In genomic region chr11:64752106-64752970, GRCh38 we compare ENCODE assay signal across 18 cellular contexts. TPM values are rescaled to one million over a fixed set of nuclear protein-coding genes. Genes with fewer than 3 reads are reported as not detected.
DNase-seq lines count a peak whose midpoint lies in the region; ATAC-seq and TF ChIP-seq lines count a peak whose summit lies in the region.
"Had no signal": no experiment of that assay in that cellular context is flagged by ENCODE, and none has a peak within 500 bp of the region (broad histone marks: within the 10 kb centered on the region; RNA-seq: fewer than 3 reads in every experiment).

No MANE protein-coding gene starts in this region.

- no peak for TF ChIP-seq CTCF in HEK293 (tag by site-specific recombination; IDR thresholded peaks at IDR 0.05)
- no peak for TF ChIP-seq CTCF in GM10248 (IDR thresholded peaks at IDR 0.05; ENCODE audit: control extremely low read depth, extremely low read depth, low read depth, missing control alignments)

- H3K4me1 ChIP-seq in BLaER1: peaks cover 60% of the 10 kb centered on the region
- no peaks in the 10 kb centered on the region for H3K4me1 ChIP-seq in HEK293 (ENCODE audit: control insufficient read depth, insufficient read depth, low read length)
- H3K4me1 ChIP-seq: breast epithelium, suprapubic skin had no signal

- CTCF ChIA-PET in HEK293 (lab: Yijun Ruan, JAX): interaction anchor here (0.6 to 1.7 kb wide), 4 partner anchors 9 to 263 kb away, joined by 4 to 15 read pairs (median 4); partner anchors contain the start of gene RASGRP2
- CTCF ChIA-PET in GM10248 (lab: Yijun Ruan, JAX): interaction anchor here (0.9 to 1.5 kb wide), 4 partner anchors 8 to 30 kb away, joined by 3 to 4 read pairs (median 3); partner anchors contain the start of genes NRXN2 and RASGRP2

- H3K36me3 ChIP-seq in BLaER1 (peaks cover 13% of the 10 kb centered on the region; the same call in 1 of the 2 replicates), HEK293 (ENCODE audit: control insufficient read depth in 2 of 2, insufficient read depth in 1 of 2, low read length in 2 of 2) (peaks cover 0 to 3% of the 10 kb centered on the region in 2 experiments; a peak in 1 of 3 replicates)
- H3K36me3 ChIP-seq: breast epithelium, suprapubic skin had no signal

- ATAC-seq in HG03097 (IDR thresholded peaks at IDR 0.05; ENCODE audit: low FRiP score, unreplicated experiment): no peak

- H4K20me1 ChIP-seq in BLaER1: no peaks in the 10 kb centered on the region

- H3K4me3 ChIP-seq in BLaER1: no peak overlapping the region
- no peak overlapping the region for H3K4me3 ChIP-seq in HEK293 (ENCODE audit: low read depth, low read length)
- H3K4me3 ChIP-seq: breast epithelium, hepatocyte, suprapubic skin had no signal

- no peaks in the 10 kb centered on the region for H3K27me3 ChIP-seq in BLaER1
- H3K27me3 ChIP-seq: breast epithelium, hepatocyte, neutrophil, suprapubic skin had no signal

- H3K9ac ChIP-seq in BLaER1: no peak overlapping the region

- DNase-seq in SK-N-DZ (ENCODE audit: low spot score): peak; percentile 67
- peak; percentile 24 for DNase-seq in myocyte (ENCODE audit: low read depth)
- DNase-seq in DMS153 treated with DMSO at 0.1 percent for 48 hours (lab: John Stamatoyannopoulos, UW; ENCODE audit: unreplicated experiment): no peak
- no peak for DNase-seq in GF-D8 (lab: John Stamatoyannopoulos, UW)
- no peak for DNase-seq in GM10248 (ENCODE audit: extremely low spot score)
- DNase-seq: activated CD4-positive, CD25-positive, alpha-beta regulatory T cell treated with anti-CD3 and anti-CD28 coated beads, Interleukin-2, amount 50 U/mL, for 72 hours; DMS79; HFFc6; stimulated activated CD4-positive, alpha-beta T cell treated with anti-CD3 and anti-CD28 coated beads, Interleukin-2, amount 100 ng/mL, for 48 hours had no signal

- H3K4me2 ChIP-seq in BLaER1: peak overlapping the region; percentile 36
- H3K4me2 ChIP-seq: hepatocyte had no signal

- no peaks in the 10 kb centered on the region for H3K9me3 ChIP-seq in BLaER1
- H3K9me3 ChIP-seq in HEK293 (ENCODE audit: control insufficient read depth, insufficient read depth, low read depth, low read length): no peaks in the 10 kb centered on the region
- H3K9me3 ChIP-seq: breast epithelium, neutrophil, suprapubic skin had no signal

- POLR2A ChIA-PET in HEK293 (lab: Yijun Ruan, JAX): interaction anchor here (0.6 to 0.7 kb wide), 2 partner anchors 26 to 581 kb away, joined by 3 read pairs; partner anchors contain the start of genes DPF2 and SF1
- POLR2A ChIA-PET in GM10248 (lab: Yijun Ruan, JAX): no interaction called here

- peak overlapping the region; percentile 26; the same call in 1 of the 2 replicates for H3K27ac ChIP-seq in BLaER1
- H3K27ac ChIP-seq in HEK293 (ENCODE audit: extremely low read depth, low read depth, low read length): no peak overlapping the region
- H3K27ac ChIP-seq: breast epithelium, hepatocyte, neutrophil, suprapubic skin had no signal

TF ChIP-seq in HEK293, 187 proteins besides CTCF, POLR2A, EP300 and RAD21:
- no peak for TF ChIP-seq PRDM10 (tag by site-specific recombination; IDR thresholded peaks at IDR 0.05)
- no peak for TF ChIP-seq PRDM2 (tag by site-specific recombination; IDR thresholded peaks at IDR 0.05; ENCODE audit: borderline replicate concordance)
- TF ChIP-seq ZBTB17 (tag by site-specific recombination; IDR thresholded peaks at IDR 0.05): peak; percentile 65; the same call in 1 of the 2 replicates
- TF ChIP-seq ZNF830 (tag by site-specific recombination; IDR thresholded peaks at IDR 0.05; ENCODE audit: low read depth): no peak

RNA-seq across cellular contexts. Expression of gene PYGM, which starts 7.4 kb away (rescaled TPM):
- polyA plus RNA-seq in SK-N-DZ (2014; cell fraction: cytosol; rRNA removed): 9.8 and 11.6 TPM in 2 replicates
- polyA plus RNA-seq in SK-N-DZ (2014; cell fraction: nucleus; rRNA removed): 7.5 and 9.4 TPM in 2 replicates
- total RNA-seq in myocyte: 23.5 and 24.9 TPM in 2 replicates
- 1.7 TPM for polyA plus RNA-seq in myocyte (2012)
- total RNA-seq: RPMI7951 had no signal

RNA-seq across cellular contexts. Expression of gene RASGRP2, which starts 8.4 kb away (rescaled TPM):
- polyA plus RNA-seq in SK-N-DZ (2014; cell fraction: cytosol; rRNA removed): 10.4 and 13.9 TPM in 2 replicates
- polyA plus RNA-seq in SK-N-DZ (2014; cell fraction: nucleus; rRNA removed): 55.3 and 58.4 TPM in 2 replicates
- 0.62 and 2.3 TPM in 2 replicates for total RNA-seq in myocyte
- polyA plus RNA-seq in myocyte (2012): 5.1 TPM
- total RNA-seq: RPMI7951 had no signal

RNA-seq across cellular contexts. Expression of gene SF1, which starts 26.0 kb away (rescaled TPM):
- polyA plus RNA-seq in SK-N-DZ (2014; cell fraction: cytosol; rRNA removed): 143 and 178 TPM in 2 replicates
- polyA plus RNA-seq in SK-N-DZ (2014; cell fraction: nucleus; rRNA removed): 181 and 258 TPM in 2 replicates
- total RNA-seq in myocyte: 97.3 and 141 TPM in 2 replicates
- polyA plus RNA-seq in myocyte (2012): 157 TPM

RNA-seq across cellular contexts. Expression of gene NRXN2, which starts 29.3 kb away (rescaled TPM):
- polyA plus RNA-seq in SK-N-DZ (2014; cell fraction: cytosol; rRNA removed): 19.4 and 25.3 TPM in 2 replicates
- 14.1 and 25.9 TPM in 2 replicates for polyA plus RNA-seq in SK-N-DZ (2014; cell fraction: nucleus; rRNA removed)
- 16.3 and 40.8 TPM in 2 replicates for total RNA-seq in myocyte
- 17.0 TPM for polyA plus RNA-seq in myocyte (2012)
- total RNA-seq: kidney epithelial cell had no signal

RNA-seq across cellular contexts. Expression of gene MAP4K2, which starts 50.7 kb away (rescaled TPM):
- polyA plus RNA-seq in SK-N-DZ (2014; cell fraction: cytosol; rRNA removed): 12.7 and 32.3 TPM in 2 replicates
- polyA plus RNA-seq in SK-N-DZ (2014; cell fraction: nucleus; rRNA removed): 62.1 and 80.6 TPM in 2 replicates
- total RNA-seq in myocyte: 7.1 and 10.8 TPM in 2 replicates
- 6.3 TPM for polyA plus RNA-seq in myocyte (2012)

Comparison
In these comparisons a context has a peak if more than half of its experiments do, and no peak if none do; other contexts are left out.
1. DNase-seq: peak in SK-N-DZ (single experiment) and myocyte (single experiment); none in DMS153 treated with DMSO at 0.1 percent for 48 hours (single experiment), GF-D8 (single experiment) and GM10248 (single experiment).